Comparison of ENCODE assay signal across 2 cellular contexts in genomic region chr21:35006248-35006647, GRCh38.
TF ChIP-seq lines count a peak whose summit lies in the region.

No MANE protein-coding gene starts in this region.

TF ChIP-seq in IMR-90, 13 proteins besides CTCF, POLR2A, EP300 and RAD21:
- no peak for TF ChIP-seq SMC3 (IDR thresholded peaks at IDR 0.05; ENCODE audit: low read depth, low read length)

TF ChIP-seq in K562, 482 proteins besides CTCF, POLR2A, EP300 and RAD21:
- TF ChIP-seq SLC30A9 (CRISPR knock-in tag; IDR thresholded peaks at IDR 0.05) = no peak
- no peak for TF ChIP-seq HOXB6 (CRISPR knock-in tag; IDR thresholded peaks at IDR 0.05; ENCODE audit: borderline replicate concordance)
- TF ChIP-seq KHSRP (IDR thresholded peaks at IDR 0.05) = no peak
- TF ChIP-seq ZFP36 (IDR thresholded peaks at IDR 0.05; ENCODE audit: low read depth, low read length, partially characterized antibody) = peak; percentile 46
- TF ChIP-seq ZNF3 (CRISPR knock-in tag; IDR thresholded peaks at IDR 0.05) = no peak
- TF ChIP-seq, protein P1, sequence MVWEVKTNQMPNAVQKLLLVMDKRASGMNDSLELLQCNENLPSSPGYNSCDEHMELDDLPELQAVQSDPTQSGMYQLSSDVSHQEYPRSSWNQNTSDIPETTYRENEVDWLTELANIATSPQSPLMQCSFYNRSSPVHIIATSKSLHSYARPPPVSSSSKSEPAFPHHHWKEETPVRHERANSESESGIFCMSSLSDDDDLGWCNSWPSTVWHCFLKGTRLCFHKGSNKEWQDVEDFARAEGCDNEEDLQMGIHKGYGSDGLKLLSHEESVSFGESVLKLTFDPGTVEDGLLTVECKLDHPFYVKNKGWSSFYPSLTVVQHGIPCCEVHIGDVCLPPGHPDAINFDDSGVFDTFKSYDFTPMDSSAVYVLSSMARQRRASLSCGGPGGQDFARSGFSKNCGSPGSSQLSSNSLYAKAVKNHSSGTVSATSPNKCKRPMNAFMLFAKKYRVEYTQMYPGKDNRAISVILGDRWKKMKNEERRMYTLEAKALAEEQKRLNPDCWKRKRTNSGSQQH (CRISPR knock-in tag; IDR thresholded peaks at IDR 0.05) = no peak
- 0 out of 4 replicates have a peak, but pooled peaks of 1 of the 2 experiments have one; percentile 18 for TF ChIP-seq KDM1A (IDR thresholded peaks at IDR 0.05)
- TF ChIP-seq, protein P2, sequence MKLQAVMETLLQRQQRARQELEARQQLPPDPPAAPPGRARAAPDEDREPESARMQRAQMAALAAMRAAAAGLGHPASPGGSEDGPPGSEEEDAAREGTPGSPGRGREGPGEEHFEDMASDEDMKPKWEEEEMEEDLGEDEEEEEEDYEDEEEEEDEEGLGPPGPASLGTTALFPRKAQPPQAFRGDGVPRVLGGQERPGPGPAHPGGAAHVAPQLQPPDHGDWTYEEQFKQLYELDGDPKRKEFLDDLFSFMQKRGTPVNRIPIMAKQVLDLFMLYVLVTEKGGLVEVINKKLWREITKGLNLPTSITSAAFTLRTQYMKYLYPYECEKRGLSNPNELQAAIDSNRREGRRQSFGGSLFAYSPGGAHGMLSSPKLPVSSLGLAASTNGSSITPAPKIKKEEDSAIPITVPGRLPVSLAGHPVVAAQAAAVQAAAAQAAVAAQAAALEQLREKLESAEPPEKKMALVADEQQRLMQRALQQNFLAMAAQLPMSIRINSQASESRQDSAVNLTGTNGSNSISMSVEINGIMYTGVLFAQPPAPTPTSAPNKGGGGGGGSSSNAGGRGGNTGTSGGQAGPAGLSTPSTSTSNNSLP (IDR thresholded peaks at IDR 0.05; ENCODE audit: borderline replicate concordance, low read depth, low read length) = no peak
- no peak for TF ChIP-seq MCM5 (IDR thresholded peaks at IDR 0.05; ENCODE audit: low read depth)
- TF ChIP-seq, protein P3, sequence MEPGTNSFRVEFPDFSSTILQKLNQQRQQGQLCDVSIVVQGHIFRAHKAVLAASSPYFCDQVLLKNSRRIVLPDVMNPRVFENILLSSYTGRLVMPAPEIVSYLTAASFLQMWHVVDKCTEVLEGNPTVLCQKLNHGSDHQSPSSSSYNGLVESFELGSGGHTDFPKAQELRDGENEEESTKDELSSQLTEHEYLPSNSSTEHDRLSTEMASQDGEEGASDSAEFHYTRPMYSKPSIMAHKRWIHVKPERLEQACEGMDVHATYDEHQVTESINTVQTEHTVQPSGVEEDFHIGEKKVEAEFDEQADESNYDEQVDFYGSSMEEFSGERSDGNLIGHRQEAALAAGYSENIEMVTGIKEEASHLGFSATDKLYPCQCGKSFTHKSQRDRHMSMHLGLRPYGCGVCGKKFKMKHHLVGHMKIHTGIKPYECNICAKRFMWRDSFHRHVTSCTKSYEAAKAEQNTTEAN (CRISPR knock-in tag; IDR thresholded peaks at IDR 0.05) = no peak
- no peak for TF ChIP-seq PRPF4 (IDR thresholded peaks at IDR 0.05; ENCODE audit: insufficient read depth, low read depth, low read length, poor library complexity, severe bottlenecking)
- TF ChIP-seq RHOXF2B (CRISPR knock-in tag; conservative IDR thresholded peaks at IDR 0.05) = no peak
- TF ChIP-seq ATF7 (IDR thresholded peaks at IDR 0.05) = no peak
- TF ChIP-seq BCOR (IDR thresholded peaks at IDR 0.05) = peak; percentile 51; the same call in 1 of the 2 replicates
- TF ChIP-seq ZBTB26 (CRISPR knock-in tag; IDR thresholded peaks at IDR 0.05) = no peak
